In genomic region chr6:165895421-165896165, GRCh38 we compare ENCODE assay signal across 27 cellular contexts.
DNase-seq lines count a peak whose midpoint lies in the region; ATAC-seq and TF ChIP-seq lines count a peak whose summit lies in the region.
"Had no signal": no experiment of that assay in that cellular context is flagged by ENCODE, and none has a peak within 500 bp of the region (broad histone marks: within the 10 kb centered on the region; RNA-seq: fewer than 3 reads in every experiment).

No MANE protein-coding gene starts in this region.

- H3K4me3 ChIP-seq in DND-41 (ENCODE audit: low read depth in 1 of 2, low read length in 2 of 2), result no peak overlapping the region
- no peak overlapping the region for H3K4me3 ChIP-seq in gastrocnemius medialis
- H3K4me3 ChIP-seq: pancreas, SJSA1, tibial artery had no signal

- H3K79me2 ChIP-seq in DND-41 (ENCODE audit: insufficient read depth, low read length), result no peaks in the 10 kb centered on the region

- H3K4me3 Mint-ChIP-seq in neural crest cell, result no peak overlapping the region
- H3K4me3 Mint-ChIP-seq in activated CD8-positive, alpha-beta memory T cell treated with anti-CD3 and anti-CD28 coated beads, Interleukin-2, amount 10 ng/mL, durations not matched to agents 7 days and 5 days, result no peak overlapping the region
- H3K4me3 Mint-ChIP-seq: activated CD4-positive, alpha-beta T cell treated with anti-CD3 and anti-CD28 coated beads, Interleukin-2, amount 10 ng/mL, durations not matched to agents 7 days and 5 days; activated T-helper 17 cell treated with anti-CD3 and anti-CD28 coated beads, Interleukin-2, amount 50 U/mL, for 72 hours; brain; CD8-positive, alpha-beta memory T cell; naive thymus-derived CD8-positive, alpha-beta T cell; T-helper 17 cell had no signal

- in situ Hi-C loops in gastrocnemius medialis (cut with MboI; ENCODE audit: low sequenced_read_pairs in 4 of 4), result no loop called here

- H3K27me3 ChIP-seq in DND-41 (ENCODE audit: insufficient read depth, low read length, poor library complexity) (no peaks in the 10 kb centered on the region), gastrocnemius medialis (no peaks in the 10 kb centered on the region)
- H3K27me3 ChIP-seq: foreskin keratinocyte, pancreas, SJSA1 had no signal

- H3K4me1 ChIP-seq in DND-41 (ENCODE audit: insufficient read depth, low read length) (no peaks in the 10 kb centered on the region), gastrocnemius medialis (no peaks in the 10 kb centered on the region)
- H3K4me1 ChIP-seq: foreskin keratinocyte, pancreas, SJSA1, tibial artery had no signal

- no peaks in the 10 kb centered on the region for H3K9me3 Mint-ChIP-seq in neural crest cell
- no peaks in the 10 kb centered on the region for H3K9me3 Mint-ChIP-seq in activated CD8-positive, alpha-beta memory T cell treated with anti-CD3 and anti-CD28 coated beads, Interleukin-2, amount 10 ng/mL, durations not matched to agents 7 days and 5 days (ENCODE audit: low read depth)
- H3K9me3 Mint-ChIP-seq: activated CD4-positive, alpha-beta T cell treated with anti-CD3 and anti-CD28 coated beads, Interleukin-2, amount 10 ng/mL, durations not matched to agents 7 days and 5 days; activated T-helper 17 cell treated with anti-CD3 and anti-CD28 coated beads, Interleukin-2, amount 50 U/mL, for 72 hours; brain; naive thymus-derived CD8-positive, alpha-beta T cell had no signal

- ATAC-seq in DND-41 (ENCODE audit: insufficient read depth, low read depth) (peak; percentile 56; the same call in 2 of the 3 replicates), esophagus mucosa (peak; percentile 38), HG02642 (IDR thresholded peaks at IDR 0.05; ENCODE audit: poor library complexity, unreplicated experiment) (no peak), gastrocnemius medialis (no peak)
- ATAC-seq in activated CD8-positive, alpha-beta memory T cell treated with anti-CD3 and anti-CD28 coated beads, Interleukin-2, amount 10 ng/mL, durations not matched to agents 7 days and 5 days, result no peak
- ATAC-seq: activated T-helper 17 cell treated with anti-CD3 and anti-CD28 coated beads, Interleukin-2, amount 50 U/mL, for 72 hours; foreskin keratinocyte; naive thymus-derived CD8-positive, alpha-beta T cell; T-helper 17 cell had no signal

- peak overlapping the region; percentile 81 for H3K27ac Mint-ChIP-seq in neural crest cell (ENCODE audit: unreplicated experiment)
- no peak overlapping the region for H3K27ac Mint-ChIP-seq in activated CD8-positive, alpha-beta memory T cell treated with anti-CD3 and anti-CD28 coated beads, Interleukin-2, amount 10 ng/mL, durations not matched to agents 7 days and 5 days
- H3K27ac Mint-ChIP-seq: activated CD4-positive, alpha-beta T cell treated with anti-CD3 and anti-CD28 coated beads, Interleukin-2, amount 10 ng/mL, durations not matched to agents 7 days and 5 days; activated T-helper 17 cell treated with anti-CD3 and anti-CD28 coated beads, Interleukin-2, amount 50 U/mL, for 72 hours; brain; CD8-positive, alpha-beta memory T cell; naive thymus-derived CD8-positive, alpha-beta T cell; T-helper 17 cell had no signal

- H3K9ac ChIP-seq in DND-41 (ENCODE audit: low read depth, low read length), result no peak overlapping the region

- H3K27ac ChIP-seq in DND-41 (ENCODE audit: low read length) (no peak overlapping the region), gastrocnemius medialis (no peak overlapping the region)
- H3K27ac ChIP-seq: foreskin keratinocyte, pancreas, SJSA1, tibial artery had no signal

- no peaks in the 10 kb centered on the region for H4K20me1 ChIP-seq in DND-41 (ENCODE audit: insufficient read depth, low read length)

- no peaks in the 10 kb centered on the region for H3K36me3 Mint-ChIP-seq in neural crest cell (ENCODE audit: low read depth)
- no peaks in the 10 kb centered on the region for H3K36me3 Mint-ChIP-seq in activated CD8-positive, alpha-beta memory T cell treated with anti-CD3 and anti-CD28 coated beads, Interleukin-2, amount 10 ng/mL, durations not matched to agents 7 days and 5 days
- H3K36me3 Mint-ChIP-seq: brain; naive thymus-derived CD8-positive, alpha-beta T cell had no signal

- CTCF ChIA-PET in activated CD8-positive, alpha-beta memory T cell treated with anti-CD3 and anti-CD28 coated beads, Interleukin-2, amount 10 ng/mL, durations not matched to agents 7 days and 5 days (lab: Charles Lee), result no interaction called here

- H3K27me3 Mint-ChIP-seq in neural crest cell (ENCODE audit: low read depth), result no peaks in the 10 kb centered on the region
- no peaks in the 10 kb centered on the region for H3K27me3 Mint-ChIP-seq in activated CD8-positive, alpha-beta memory T cell treated with anti-CD3 and anti-CD28 coated beads, Interleukin-2, amount 10 ng/mL, durations not matched to agents 7 days and 5 days
- H3K27me3 Mint-ChIP-seq: activated CD4-positive, alpha-beta T cell treated with anti-CD3 and anti-CD28 coated beads, Interleukin-2, amount 10 ng/mL, durations not matched to agents 7 days and 5 days had no signal

- TF ChIP-seq CTCF in DND-41 (IDR thresholded peaks at IDR 0.05; ENCODE audit: borderline replicate concordance, extremely low read depth, low read length, poor library complexity, severe bottlenecking), result no peak
- no peak for TF ChIP-seq CTCF in neural crest cell (conservative IDR thresholded peaks at IDR 0.05)
- no peak for TF ChIP-seq CTCF in gastrocnemius medialis (IDR thresholded peaks at IDR 0.05 in 4 of 5, conservative IDR thresholded peaks at IDR 0.05 in 1 of 5)

- H3K4me1 Mint-ChIP-seq in neural crest cell, result peaks cover 4% of the 10 kb centered on the region
- H3K4me1 Mint-ChIP-seq in activated CD8-positive, alpha-beta memory T cell treated with anti-CD3 and anti-CD28 coated beads, Interleukin-2, amount 10 ng/mL, durations not matched to agents 7 days and 5 days, result no peaks in the 10 kb centered on the region
- H3K4me1 Mint-ChIP-seq: activated CD4-positive, alpha-beta T cell treated with anti-CD3 and anti-CD28 coated beads, Interleukin-2, amount 10 ng/mL, durations not matched to agents 7 days and 5 days; activated T-helper 17 cell treated with anti-CD3 and anti-CD28 coated beads, Interleukin-2, amount 50 U/mL, for 72 hours; CD8-positive, alpha-beta memory T cell; T-helper 17 cell had no signal

- DNase-seq in DND-41 (peak; percentile 10), LoVo (ENCODE audit: low spot score) (peak; percentile 1), neural crest cell (ENCODE audit: low read depth, low spot score) (no peak), gastrocnemius medialis (no peak)
- DNase-seq in activated CD8-positive, alpha-beta memory T cell treated with anti-CD3 and anti-CD28 coated beads, Interleukin-2, amount 10 ng/mL, durations not matched to agents 7 days and 5 days, result no peak
- DNase-seq: activated CD4-positive, alpha-beta T cell treated with anti-CD3 and anti-CD28 coated beads, Interleukin-2, amount 10 ng/mL, durations not matched to agents 7 days and 5 days; CD8-positive, alpha-beta memory T cell; cortex of kidney; EL; foreskin keratinocyte; KG1; mesenchymal stem cell; naive thymus-derived CD8-positive, alpha-beta T cell; NCI-H1930; NCI-H2227 treated with DMSO at 0.1 percent for 48 hours; NCI-H82; OCI-M1; pancreas; stimulated activated CD4-positive, alpha-beta T cell treated with anti-CD3 and anti-CD28 coated beads, Interleukin-2, amount 100 ng/mL, for 24 hours; stimulated activated naive CD4-positive, alpha-beta T cell treated with Interleukin-2 at 50 U/mL for 16 hours; T-helper 17 cell; tibial artery had no signal

- no peak overlapping the region for H2AFZ ChIP-seq in DND-41 (ENCODE audit: low read depth, low read length)

- no peaks in the 10 kb centered on the region for H3K9me3 ChIP-seq in DND-41 (ENCODE audit: insufficient read depth, low read length, severe bottlenecking)
- no peaks in the 10 kb centered on the region for H3K9me3 ChIP-seq in gastrocnemius medialis
- H3K9me3 ChIP-seq: pancreas, SJSA1, tibial artery had no signal

- H3K36me3 ChIP-seq in DND-41 (ENCODE audit: insufficient read depth, low read length), result no peaks in the 10 kb centered on the region
- H3K36me3 ChIP-seq in gastrocnemius medialis, result no peaks in the 10 kb centered on the region
- H3K36me3 ChIP-seq: pancreas, SJSA1, tibial artery had no signal

- TF ChIP-seq POLR2A in gastrocnemius medialis (IDR thresholded peaks at IDR 0.05), result no peak

- intact Hi-C loops in gastrocnemius medialis (cut with DNase I; ENCODE audit: low total_unique reads), result no loop called here

- no peak overlapping the region for H3K4me2 ChIP-seq in DND-41 (ENCODE audit: insufficient read depth, low read length)

Comparison
In these comparisons a context has a peak if more than half of its experiments do, and no peak if none do; other contexts are left out.
1. ATAC-seq: peak in DND-41 (single experiment) and esophagus mucosa (single experiment); none in HG02642 (single experiment), activated CD8-positive, alpha-beta memory T cell treated with anti-CD3 and anti-CD28 coated beads, Interleukin-2, amount 10 ng/mL, durations not matched to agents 7 days and 5 days (single experiment) and gastrocnemius medialis (0 of 2).
2. DNase-seq: peak in DND-41 (single experiment) and LoVo (single experiment); none in neural crest cell (single experiment), activated CD8-positive, alpha-beta memory T cell treated with anti-CD3 and anti-CD28 coated beads, Interleukin-2, amount 10 ng/mL, durations not matched to agents 7 days and 5 days (single experiment) and gastrocnemius medialis (0 of 2).